In the genomic region with DNA sequence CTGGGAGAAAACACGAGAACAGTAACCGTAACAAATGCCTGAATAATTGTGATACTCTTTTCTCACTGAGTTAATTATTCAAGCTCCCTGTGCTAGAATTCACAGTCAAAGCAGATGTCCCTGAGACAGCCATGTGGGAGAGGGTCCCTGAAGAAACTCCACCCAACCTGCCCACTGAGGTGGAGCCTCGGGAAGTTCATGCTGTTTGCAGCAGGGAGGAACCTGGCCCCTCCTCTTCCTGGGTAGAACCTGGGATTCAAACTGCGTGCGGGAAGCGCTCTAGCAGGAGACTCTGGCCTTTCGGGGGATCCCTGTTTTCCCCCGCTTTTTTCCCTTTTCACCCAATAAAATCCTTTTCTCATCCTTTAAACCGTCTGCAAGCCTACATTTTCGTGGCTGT, we compare ENCODE assay signal across 2 cellular contexts.
TF ChIP-seq lines count a peak whose summit lies in the region.

No MANE protein-coding gene starts in this region.

TF ChIP-seq in HepG2, 621 proteins besides CTCF, POLR2A, EP300 and RAD21:
- TF ChIP-seq SMAD3 (CRISPR knock-in tag; IDR thresholded peaks at IDR 0.05), result no peak
- no peak for TF ChIP-seq FOXK1 (CRISPR knock-in tag; IDR thresholded peaks at IDR 0.05; ENCODE audit: borderline replicate concordance, low read depth)
- TF ChIP-seq, protein P1, sequence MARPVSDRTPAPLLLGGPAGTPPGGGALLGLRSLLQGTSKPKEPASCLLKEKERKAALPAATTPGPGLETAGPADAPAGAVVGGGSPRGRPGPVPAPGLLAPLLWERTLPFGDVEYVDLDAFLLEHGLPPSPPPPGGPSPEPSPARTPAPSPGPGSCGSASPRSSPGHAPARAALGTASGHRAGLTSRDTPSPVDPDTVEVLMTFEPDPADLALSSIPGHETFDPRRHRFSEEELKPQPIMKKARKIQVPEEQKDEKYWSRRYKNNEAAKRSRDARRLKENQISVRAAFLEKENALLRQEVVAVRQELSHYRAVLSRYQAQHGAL (CRISPR knock-in tag; IDR thresholded peaks at IDR 0.05; ENCODE audit: not compliant biosample characterization), result no peak
- no peak for TF ChIP-seq ZNF160 (CRISPR knock-in tag; IDR thresholded peaks at IDR 0.05)
- TF ChIP-seq SMAD1 (CRISPR knock-in tag; IDR thresholded peaks at IDR 0.05; ENCODE audit: borderline replicate concordance, low read depth), result no peak
- TF ChIP-seq NR3C1 (CRISPR knock-in tag; IDR thresholded peaks at IDR 0.05), result no peak
- TF ChIP-seq ZNF589 (CRISPR knock-in tag; conservative IDR thresholded peaks at IDR 0.05), result no peak
- TF ChIP-seq, protein P2, sequence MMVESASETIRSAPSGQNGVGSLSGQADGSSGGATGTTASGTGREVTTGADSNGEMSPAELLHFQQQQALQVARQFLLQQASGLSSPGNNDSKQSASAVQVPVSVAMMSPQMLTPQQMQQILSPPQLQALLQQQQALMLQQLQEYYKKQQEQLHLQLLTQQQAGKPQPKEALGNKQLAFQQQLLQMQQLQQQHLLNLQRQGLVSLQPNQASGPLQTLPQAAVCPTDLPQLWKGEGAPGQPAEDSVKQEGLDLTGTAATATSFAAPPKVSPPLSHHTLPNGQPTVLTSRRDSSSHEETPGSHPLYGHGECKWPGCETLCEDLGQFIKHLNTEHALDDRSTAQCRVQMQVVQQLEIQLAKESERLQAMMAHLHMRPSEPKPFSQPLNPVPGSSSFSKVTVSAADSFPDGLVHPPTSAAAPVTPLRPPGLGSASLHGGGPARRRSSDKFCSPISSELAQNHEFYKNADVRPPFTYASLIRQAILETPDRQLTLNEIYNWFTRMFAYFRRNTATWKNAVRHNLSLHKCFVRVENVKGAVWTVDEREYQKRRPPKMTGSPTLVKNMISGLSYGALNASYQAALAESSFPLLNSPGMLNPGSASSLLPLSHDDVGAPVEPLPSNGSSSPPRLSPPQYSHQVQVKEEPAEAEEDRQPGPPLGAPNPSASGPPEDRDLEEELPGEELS (CRISPR knock-in tag; IDR thresholded peaks at IDR 0.05), result no peak
- TF ChIP-seq HNRNPUL1 (IDR thresholded peaks at IDR 0.05; ENCODE audit: low read depth, low read length), result no peak
- no peak for TF ChIP-seq PTBP1 (IDR thresholded peaks at IDR 0.05; ENCODE audit: low read depth, low read length, poor library complexity, severe bottlenecking)
- TF ChIP-seq ZNF713 (CRISPR knock-in tag; IDR thresholded peaks at IDR 0.05), result no peak
- no peak for TF ChIP-seq ZNF326 (CRISPR knock-in tag; IDR thresholded peaks at IDR 0.05; ENCODE audit: borderline replicate concordance)
- TF ChIP-seq ZNF558 (CRISPR knock-in tag; IDR thresholded peaks at IDR 0.05; ENCODE audit: borderline replicate concordance), result no peak
- no peak for TF ChIP-seq ASH2L (IDR thresholded peaks at IDR 0.05; ENCODE audit: insufficient read length, low read depth, low read length)
- TF ChIP-seq ZFP36L1 (CRISPR knock-in tag; IDR thresholded peaks at IDR 0.05), result no peak
- TF ChIP-seq FOXM1 (CRISPR knock-in tag; IDR thresholded peaks at IDR 0.05), result no peak
- TF ChIP-seq, protein P3, sequence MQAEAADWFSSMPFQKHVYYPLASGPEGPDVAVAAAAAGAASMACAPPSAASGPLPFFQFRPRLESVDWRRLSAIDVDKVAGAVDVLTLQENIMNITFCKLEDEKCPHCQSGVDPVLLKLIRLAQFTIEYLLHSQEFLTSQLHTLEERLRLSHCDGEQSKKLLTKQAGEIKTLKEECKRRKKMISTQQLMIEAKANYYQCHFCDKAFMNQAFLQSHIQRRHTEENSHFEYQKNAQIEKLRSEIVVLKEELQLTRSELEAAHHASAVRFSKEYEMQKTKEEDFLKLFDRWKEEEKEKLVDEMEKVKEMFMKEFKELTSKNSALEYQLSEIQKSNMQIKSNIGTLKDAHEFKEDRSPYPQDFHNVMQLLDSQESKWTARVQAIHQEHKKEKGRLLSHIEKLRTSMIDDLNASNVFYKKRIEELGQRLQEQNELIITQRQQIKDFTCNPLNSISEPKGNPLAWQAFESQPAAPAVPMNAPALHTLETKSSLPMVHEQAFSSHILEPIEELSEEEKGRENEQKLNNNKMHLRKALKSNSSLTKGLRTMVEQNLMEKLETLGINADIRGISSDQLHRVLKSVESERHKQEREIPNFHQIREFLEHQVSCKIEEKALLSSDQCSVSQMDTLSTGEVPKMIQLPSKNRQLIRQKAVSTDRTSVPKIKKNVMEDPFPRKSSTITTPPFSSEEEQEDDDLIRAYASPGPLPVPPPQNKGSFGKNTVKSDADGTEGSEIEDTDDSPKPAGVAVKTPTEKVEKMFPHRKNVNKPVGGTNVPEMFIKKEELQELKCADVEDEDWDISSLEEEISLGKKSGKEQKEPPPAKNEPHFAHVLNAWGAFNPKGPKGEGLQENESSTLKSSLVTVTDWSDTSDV (CRISPR knock-in tag; IDR thresholded peaks at IDR 0.05), result no peak
- no peak for TF ChIP-seq IKZF4 (CRISPR knock-in tag; IDR thresholded peaks at IDR 0.05; ENCODE audit: borderline replicate concordance, low read depth, not compliant biosample characterization)
- TF ChIP-seq DMAP1 (CRISPR knock-in tag; IDR thresholded peaks at IDR 0.05), result no peak
- TF ChIP-seq, protein P4, sequence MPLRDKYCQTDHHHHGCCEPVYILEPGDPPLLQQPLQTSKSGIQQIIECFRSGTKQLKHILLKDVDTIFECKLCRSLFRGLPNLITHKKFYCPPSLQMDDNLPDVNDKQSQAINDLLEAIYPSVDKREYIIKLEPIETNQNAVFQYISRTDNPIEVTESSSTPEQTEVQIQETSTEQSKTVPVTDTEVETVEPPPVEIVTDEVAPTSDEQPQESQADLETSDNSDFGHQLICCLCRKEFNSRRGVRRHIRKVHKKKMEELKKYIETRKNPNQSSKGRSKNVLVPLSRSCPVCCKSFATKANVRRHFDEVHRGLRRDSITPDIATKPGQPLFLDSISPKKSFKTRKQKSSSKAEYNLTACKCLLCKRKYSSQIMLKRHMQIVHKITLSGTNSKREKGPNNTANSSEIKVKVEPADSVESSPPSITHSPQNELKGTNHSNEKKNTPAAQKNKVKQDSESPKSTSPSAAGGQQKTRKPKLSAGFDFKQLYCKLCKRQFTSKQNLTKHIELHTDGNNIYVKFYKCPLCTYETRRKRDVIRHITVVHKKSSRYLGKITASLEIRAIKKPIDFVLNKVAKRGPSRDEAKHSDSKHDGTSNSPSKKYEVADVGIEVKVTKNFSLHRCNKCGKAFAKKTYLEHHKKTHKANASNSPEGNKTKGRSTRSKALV (CRISPR knock-in tag; IDR thresholded peaks at IDR 0.05), result no peak
TF ChIP-seq in HepG2: peak in this region for 0.

TF ChIP-seq in H1, 55 proteins besides CTCF, POLR2A, EP300 and RAD21:
- TF ChIP-seq, protein P5, sequence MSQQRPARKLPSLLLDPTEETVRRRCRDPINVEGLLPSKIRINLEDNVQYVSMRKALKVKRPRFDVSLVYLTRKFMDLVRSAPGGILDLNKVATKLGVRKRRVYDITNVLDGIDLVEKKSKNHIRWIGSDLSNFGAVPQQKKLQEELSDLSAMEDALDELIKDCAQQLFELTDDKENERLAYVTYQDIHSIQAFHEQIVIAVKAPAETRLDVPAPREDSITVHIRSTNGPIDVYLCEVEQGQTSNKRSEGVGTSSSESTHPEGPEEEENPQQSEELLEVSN (IDR thresholded peaks at IDR 0.05), result peak; percentile 86; the same call in 1 of the 2 replicates
- TF ChIP-seq EZH2 (IDR thresholded peaks at IDR 0.05; ENCODE audit: low read depth, low read length, severe bottlenecking), result no peak
- TF ChIP-seq HDAC2 (IDR thresholded peaks at IDR 0.05; ENCODE audit: borderline replicate concordance in 1 of 2, low read depth in 2 of 2, low read length in 2 of 2), result no peak
- no peak for TF ChIP-seq SAP30 (IDR thresholded peaks at IDR 0.05; ENCODE audit: insufficient read depth, insufficient replicate concordance, low read length)
- TF ChIP-seq, protein P6, sequence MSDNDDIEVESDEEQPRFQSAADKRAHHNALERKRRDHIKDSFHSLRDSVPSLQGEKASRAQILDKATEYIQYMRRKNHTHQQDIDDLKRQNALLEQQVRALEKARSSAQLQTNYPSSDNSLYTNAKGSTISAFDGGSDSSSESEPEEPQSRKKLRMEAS (IDR thresholded peaks at IDR 0.05), result peak; percentile 72
- TF ChIP-seq KDM1A (IDR thresholded peaks at IDR 0.05; ENCODE audit: borderline replicate concordance, low read length), result no peak
- TF ChIP-seq NANOG (IDR thresholded peaks at IDR 0.05; ENCODE audit: insufficient read depth, low read depth, low read length, poor library complexity, severe bottlenecking), result no peak
